Comparison of ENCODE assay signal across 8 cellular contexts in the genomic region with DNA sequence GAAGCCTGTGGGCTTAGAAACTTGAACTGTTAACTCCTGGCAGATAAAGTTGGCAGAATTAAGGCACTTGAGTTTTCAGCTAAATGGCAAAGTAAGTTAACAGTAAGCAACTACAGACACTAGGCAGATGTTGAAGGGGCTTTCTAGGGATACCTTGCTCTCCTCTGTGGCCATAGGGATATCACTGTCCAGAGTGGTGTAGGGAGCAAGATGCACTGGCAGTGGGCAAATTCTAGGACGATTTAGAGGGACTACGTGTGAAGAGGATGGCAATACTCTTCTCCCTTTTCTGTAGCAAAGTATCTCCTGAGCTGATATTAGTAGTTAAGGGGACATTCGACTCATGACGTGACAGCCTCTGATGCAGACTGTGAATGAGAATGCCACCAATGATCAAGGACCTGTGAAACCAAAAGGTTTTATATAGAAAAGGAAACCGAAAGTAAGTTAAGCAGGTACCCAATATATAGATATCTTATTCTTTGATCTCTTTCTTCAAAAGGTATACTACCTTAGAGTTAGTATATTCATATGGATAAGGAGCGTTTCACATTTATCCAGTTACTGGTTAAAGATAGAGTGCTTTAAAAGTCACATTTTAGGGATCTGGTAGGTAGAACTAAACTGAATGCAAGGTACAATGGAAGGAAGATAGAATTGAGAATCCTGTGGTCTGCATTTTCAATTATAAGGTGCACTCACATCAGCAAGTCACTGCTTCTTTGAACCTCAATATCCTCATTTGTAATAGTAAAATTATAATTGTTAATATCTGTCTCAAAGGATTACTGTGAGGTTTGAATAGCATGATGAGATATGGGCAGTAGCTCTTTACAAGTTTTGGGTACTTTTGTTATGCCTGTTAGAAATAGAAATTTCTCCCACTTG.
DNase-seq lines count a peak whose midpoint lies in the region; ATAC-seq and TF ChIP-seq lines count a peak whose summit lies in the region.

No MANE protein-coding gene starts in this region.

- H3K9me3 Mint-ChIP-seq in CD4-positive, CD25-positive, alpha-beta regulatory T cell = peaks cover 0 to 5% (median 4%) of the 10 kb centered on the region in 7 donors
- H3K9me3 Mint-ChIP-seq in HFFc6 (peaks cover 28% of the 10 kb centered on the region), immature natural killer cell (peaks cover 5 to 48% (median 27%) of the 10 kb centered on the region in 6 donors)

- peak overlapping the region in 1 of 3 donors; percentile 21 for H3K27ac Mint-ChIP-seq in CD4-positive, CD25-positive, alpha-beta regulatory T cell
- H3K27ac Mint-ChIP-seq in HFFc6 (no peak overlapping the region), immature natural killer cell (no peak overlapping the region)

- H3K27me3 Mint-ChIP-seq in CD4-positive, CD25-positive, alpha-beta regulatory T cell = no peaks in the 10 kb centered on the region
- no peaks in the 10 kb centered on the region for H3K27me3 Mint-ChIP-seq in HFFc6 (ENCODE audit: insufficient read depth)
- H3K27me3 Mint-ChIP-seq in immature natural killer cell (ENCODE audit: low read depth in 3 of 3) = peaks cover 0 to 3% (median 0%) of the 10 kb centered on the region in 3 donors

- peak in 1 of 3 donors; percentile 8 for DNase-seq in CD4-positive, CD25-positive, alpha-beta regulatory T cell
- DNase-seq in NCI-H748 (lab: John Stamatoyannopoulos, UW; ENCODE audit: unreplicated experiment) = peak; percentile 72
- no peak for DNase-seq in HFFc6
- no peak for DNase-seq in immature natural killer cell
- DNase-seq in left lung = no peak
- DNase-seq in mesenteric fat pad (ENCODE audit: low spot score) = no peak

- H3K4me1 ChIP-seq in CD4-positive, CD25-positive, alpha-beta regulatory T cell (ENCODE audit: control insufficient read depth, insufficient read depth, low read length, poor library complexity, severe bottlenecking) = no peaks in the 10 kb centered on the region
- H3K4me1 ChIP-seq in left lung = no peaks in the 10 kb centered on the region

- H3K4me1 Mint-ChIP-seq in CD4-positive, CD25-positive, alpha-beta regulatory T cell = no peaks in the 10 kb centered on the region
- H3K4me1 Mint-ChIP-seq in HFFc6 (ENCODE audit: low read depth) (no peaks in the 10 kb centered on the region), immature natural killer cell (no peaks in the 10 kb centered on the region)

- H3K9me3 ChIP-seq in CD4-positive, CD25-positive, alpha-beta regulatory T cell (ENCODE audit: control insufficient read depth in 2 of 2, low read length in 2 of 2) = no peaks in the 10 kb centered on the region
- no peaks in the 10 kb centered on the region for H3K9me3 ChIP-seq in left lung

- H3K4me3 ChIP-seq in CD4-positive, CD25-positive, alpha-beta regulatory T cell (ENCODE audit: low read depth, low read length) = peak overlapping the region; percentile 2
- H3K4me3 ChIP-seq in left lung = no peak overlapping the region

- H3K27ac ChIP-seq in CD4-positive, CD25-positive, alpha-beta regulatory T cell (ENCODE audit: insufficient read depth, low read length, poor library complexity, severe bottlenecking) = no peak overlapping the region
- no peak overlapping the region for H3K27ac ChIP-seq in left lung

- no peaks in the 10 kb centered on the region for H3K36me3 Mint-ChIP-seq in CD4-positive, CD25-positive, alpha-beta regulatory T cell
- H3K36me3 Mint-ChIP-seq in HFFc6 (ENCODE audit: low read depth) = no peaks in the 10 kb centered on the region; the same call in 1 of the 2 replicates
- H3K36me3 Mint-ChIP-seq in immature natural killer cell = no peaks in the 10 kb centered on the region

- no peak for TF ChIP-seq CTCF in HFFc6 (IDR thresholded peaks at IDR 0.05)
- TF ChIP-seq CTCF in left lung (IDR thresholded peaks at IDR 0.05) = no peak

- no peak overlapping the region for H3K4me3 Mint-ChIP-seq in CD4-positive, CD25-positive, alpha-beta regulatory T cell
- H3K4me3 Mint-ChIP-seq in HFFc6 (no peak overlapping the region), immature natural killer cell (no peak overlapping the region)

- H3K36me3 ChIP-seq in CD4-positive, CD25-positive, alpha-beta regulatory T cell (ENCODE audit: control insufficient read depth, insufficient read depth, low read length) = no peaks in the 10 kb centered on the region
- no peaks in the 10 kb centered on the region for H3K36me3 ChIP-seq in left lung

- no peak for ATAC-seq in CD4-positive, CD25-positive, alpha-beta regulatory T cell (ENCODE audit: low read depth in 2 of 2)
- ATAC-seq in GM18873 (IDR thresholded peaks at IDR 0.05; ENCODE audit: low FRiP score, unreplicated experiment) (peak; percentile 93), HG02943 (IDR thresholded peaks at IDR 0.05; ENCODE audit: low read depth, unreplicated experiment) (peak; percentile 89), left lung (no peak)

- no peaks in the 10 kb centered on the region for H3K27me3 ChIP-seq in CD4-positive, CD25-positive, alpha-beta regulatory T cell (ENCODE audit: control insufficient read depth, insufficient read depth, low read length)
- H3K27me3 ChIP-seq in left lung = no peaks in the 10 kb centered on the region

- intact Hi-C loops in left lung (cut with DNase I) = no loop called here

Comparison
In these comparisons a context has a peak if more than half of its experiments do, and no peak if none do; other contexts are left out.
1. ATAC-seq: peak in GM18873 (single experiment) and HG02943 (single experiment); none in CD4-positive, CD25-positive, alpha-beta regulatory T cell (0 of 2) and left lung (single experiment).